Comparison of ENCODE assay signal across 20 cellular contexts in the genomic region with DNA sequence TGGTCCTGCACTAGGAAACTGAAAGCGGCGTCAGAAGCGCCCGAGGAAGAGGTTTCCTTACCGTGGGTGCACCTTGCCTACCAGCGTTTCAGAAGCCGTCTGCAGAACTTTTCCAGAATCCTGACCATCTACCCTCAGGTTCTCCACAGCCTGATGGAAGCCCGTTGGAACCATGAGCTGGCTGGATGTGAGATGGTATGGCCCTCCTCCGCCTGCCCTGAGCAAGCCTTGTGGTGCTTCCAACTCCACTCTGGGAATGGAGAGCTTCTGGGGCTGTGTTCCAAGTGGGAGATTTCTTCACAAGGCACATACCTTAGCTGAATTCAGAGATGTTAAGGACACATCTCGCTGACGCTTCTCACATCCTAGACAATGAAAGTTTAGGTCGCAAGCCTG. TPM values are rescaled to one million over a fixed set of nuclear protein-coding genes. Genes with fewer than 3 reads are reported as not detected.
DNase-seq lines count a peak whose midpoint lies in the region; ATAC-seq, FAIRE-seq and TF ChIP-seq lines count a peak whose summit lies in the region.
"Had no signal": no experiment of that assay in that cellular context is flagged by ENCODE, and none has a peak within 500 bp of the region (broad histone marks: within the 10 kb centered on the region; RNA-seq: fewer than 3 reads in every experiment).

No MANE protein-coding gene starts in this region.

- H3K4me1 ChIP-seq in right atrium auricular region (peaks cover 0 to 15% of the 10 kb centered on the region in 2 donors), heart right ventricle (peaks cover 0 to 21% (median 5%) of the 10 kb centered on the region in 9 donors), pancreas (peaks cover 5 to 20% (median 13%) of the 10 kb centered on the region in 3 donors)
- H3K4me1 ChIP-seq: A549, Caco-2 had no signal

- 77 to 87% methylated on average over 12 of the region's 12 CpGs for WGBS in heart right ventricle, 2 donors
- 72 to 82% methylated on average over 12 of the region's 12 CpGs for WGBS in pancreas, 2 donors

- H3K27ac ChIP-seq in right atrium auricular region (peak overlapping the region in 1 of 2 donors; percentile 14), heart right ventricle (peak overlapping the region in 5 of 10 donors; percentile 34 to 61 (median 40)), pancreas (peak overlapping the region in 3 of 4 donors; percentile 16 to 48 (median 37))
- H3K27ac ChIP-seq: A549, PC-9 had no signal

- FAIRE-seq in pancreas (lab: Jason Lieb, UNC), result no peak
- FAIRE-seq: A549, GM19239 had no signal

- ATAC-seq in heart right ventricle, result peak in 7 of 8 donors; percentile 11 to 44 (median 34)
- ATAC-seq in pancreas, result peak; percentile 23 to 55 (median 44)
- ATAC-seq in GM21526 (IDR thresholded peaks at IDR 0.05; ENCODE audit: low FRiP score, unreplicated experiment), result no peak

- H3K36me3 ChIP-seq in right atrium auricular region (peaks cover 89% of the 10 kb centered on the region), heart right ventricle (peaks cover 9 to 100% (median 72%) of the 10 kb centered on the region in 9 donors), pancreas (peaks cover 5 to 45% (median 24%) of the 10 kb centered on the region in 3 donors)

- no peaks in the 10 kb centered on the region for H3K27me3 ChIP-seq in right atrium auricular region
- no peaks in the 10 kb centered on the region for H3K27me3 ChIP-seq in heart right ventricle
- H3K27me3 ChIP-seq in pancreas, result no peaks in the 10 kb centered on the region

- intact Hi-C loops in cardiac septum (cut with DNase I), result no loop called here
- intact Hi-C loops in heart right ventricle (cut with DNase I), result no loop called here
- intact Hi-C loops in pancreas (cut with DNase I), result no loop called here

- DNase-seq in cardiac septum (ENCODE audit: low spot score) (peak; percentile 71), right atrium auricular region (ENCODE audit: low spot score) (no peak), heart right ventricle (no peak), pancreas (peak in 2 of 6 donors; percentile 18 to 27), medulla oblongata (ENCODE audit: extremely low spot score) (no peak), NCI-H1930 (lab: John Stamatoyannopoulos, UW) (no peak)
- DNase-seq: CD4-positive, alpha-beta T cell; GDM1; Karpas-422; NCI-H1436; NCI-H2029; NCI-H2171; NCI-H446; NCI-H526 treated with DMSO at 0.1 percent for 48 hours; PC-9 had no signal

- H3K9me3 ChIP-seq in right atrium auricular region (no peaks in the 10 kb centered on the region), heart right ventricle (no peaks in the 10 kb centered on the region), pancreas (no peaks in the 10 kb centered on the region)
- H3K9me3 ChIP-seq: Caco-2 had no signal

- no peak overlapping the region for H3K4me3 ChIP-seq in right atrium auricular region
- peak overlapping the region in 2 of 10 donors; percentile 23 to 27 for H3K4me3 ChIP-seq in heart right ventricle
- no peak overlapping the region for H3K4me3 ChIP-seq in pancreas
- H3K4me3 ChIP-seq: A549, GM23338, PC-9 had no signal

- TF ChIP-seq CTCF in right atrium auricular region (IDR thresholded peaks at IDR 0.05) (no peak), heart right ventricle (IDR thresholded peaks at IDR 0.05) (no peak), pancreas (IDR thresholded peaks at IDR 0.05) (no peak)

RNA-seq across cellular contexts. Expression of a gene that starts 51.8 kb away (rescaled TPM):
- total RNA-seq in cardiac septum, result 12.8 TPM
- total RNA-seq in right atrium auricular region, result 1 to 10 TPM; 3.8 to 4.9 TPM
- 10 to 100 TPM in 8 of 10 donors, 1 to 10 TPM in 2; 9.0 to 19.9 (median 13.5) TPM for total RNA-seq in heart right ventricle
- 10 to 100 TPM in 1 of 2 donors, 1 to 10 TPM in 1; 7.7 to 12.3 TPM for polyA plus RNA-seq in heart right ventricle
- 10 to 100 TPM in 4 of 6 donors, 1 to 10 TPM in 2; 8.7 to 15.9 (median 11.6) TPM for total RNA-seq in pancreas
- 10 to 100 TPM; 16.0 to 20.4 TPM for polyA plus RNA-seq in pancreas
